Comparison of ENCODE assay signal across 22 cellular contexts in the genomic region with DNA sequence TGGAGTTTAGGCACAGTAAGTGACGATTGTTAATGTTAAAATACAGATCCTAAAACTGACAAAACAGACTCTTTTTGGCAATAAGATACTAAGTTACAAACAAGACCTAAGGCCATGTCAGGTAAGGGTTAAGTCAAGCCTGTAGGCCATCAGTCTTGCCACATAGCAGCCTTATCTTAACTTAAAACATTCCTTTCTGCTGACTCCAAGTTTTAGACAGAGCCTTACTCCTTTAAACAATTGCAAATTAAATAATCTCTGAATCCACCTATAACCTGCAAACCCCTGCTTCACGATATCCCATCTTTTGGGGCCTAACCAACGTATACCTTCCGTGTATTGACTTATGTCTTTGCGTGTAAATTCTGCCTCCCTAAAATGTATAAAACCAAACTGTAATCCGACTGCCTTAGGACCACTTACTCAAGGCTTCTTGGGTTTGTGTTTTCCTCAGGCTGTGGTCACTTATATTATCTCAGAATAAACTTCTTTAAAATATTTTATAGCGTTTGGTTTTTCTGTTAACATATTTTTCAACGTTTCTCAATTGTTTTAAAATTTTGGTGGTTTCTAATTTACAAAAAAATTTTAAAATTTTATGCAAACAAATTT.
DNase-seq lines count a peak whose midpoint lies in the region; ATAC-seq, FAIRE-seq and TF ChIP-seq lines count a peak whose summit lies in the region.
"Had no signal": no experiment of that assay in that cellular context is flagged by ENCODE, and none has a peak within 500 bp of the region (broad histone marks: within the 10 kb centered on the region; RNA-seq: fewer than 3 reads in every experiment).

No MANE protein-coding gene starts in this region.

- H2AK5ac ChIP-seq in IMR-90 (ENCODE audit: low read depth, low read length): no peak overlapping the region

- no peaks in the 10 kb centered on the region; the same call in 1 of the 2 replicates for H3K9me1 ChIP-seq in IMR-90 (ENCODE audit: insufficient read depth, low read length)

- H3K9ac ChIP-seq in IMR-90 (ENCODE audit: low read depth, low read length) (no peak overlapping the region), kidney (ENCODE audit: low read length in 2 of 2) (no peak overlapping the region)
- H3K9ac ChIP-seq: parathyroid adenoma had no signal

- H3K4me1 Mint-ChIP-seq in Caco-2 (ENCODE audit: low read depth, unreplicated experiment): peaks cover 11% of the 10 kb centered on the region

- H4K91ac ChIP-seq in IMR-90 (ENCODE audit: insufficient read depth, low read depth, low read length): no peak overlapping the region

- intact Hi-C loops in Caco-2 (cut with micrococcal nuclease; ENCODE audit: unreplicated experiment): no loop called here
- intact Hi-C loops in IMR-90 (cut with micrococcal nuclease): no loop called here
- intact Hi-C loops in kidney (cut with DNase I): no loop called here

- H2BK120ac ChIP-seq in IMR-90 (ENCODE audit: low read depth, low read length): peak overlapping the region; percentile 32; the same call in 1 of the 2 replicates

- WGBS in IMR-90 (ENCODE audit: extremely low coverage in 2 of 2, insufficient read length in 1 of 2), 2 experiments: 0% methylated on average over 1 of the region's 8 CpGs; no CpG with 5 or more reads in 1 of the 2 experiments

- H2AK9ac ChIP-seq in IMR-90 (replicated peaks; ENCODE audit: low read depth, low read length, poor library complexity): no peak overlapping the region

- H4K20me1 ChIP-seq in IMR-90 (ENCODE audit: insufficient read depth, low read length): no peaks in the 10 kb centered on the region

- H3K27me3 Mint-ChIP-seq in Caco-2 (ENCODE audit: insufficient read depth, unreplicated experiment): no peaks in the 10 kb centered on the region

- H3K9me3 ChIP-seq in Caco-2 (peaks cover 5% of the 10 kb centered on the region; the same call in 1 of the 2 replicates), IMR-90 (ENCODE audit: control insufficient read depth, insufficient read depth, low read length) (0 out of 2 replicates have a peak, but pooled peaks cover 2% of the 10 kb centered on the region), kidney (ENCODE audit: control insufficient read depth in 1 of 2, low read length in 2 of 2) (no peaks in the 10 kb centered on the region)
- H3K9me3 ChIP-seq: upper lobe of right lung had no signal

- no peak overlapping the region; the same call in 2 of the 3 replicates for H2BK15ac ChIP-seq in IMR-90 (ENCODE audit: low read depth, low read length)

- H3K14ac ChIP-seq in IMR-90 (replicated peaks; ENCODE audit: low read depth, low read length): no peak overlapping the region

- no peak overlapping the region for H3K18ac ChIP-seq in IMR-90 (ENCODE audit: low read depth, low read length)

- CTCF ChIA-PET in Caco-2 (lab: Charles Lee): no interaction called here
- CTCF ChIA-PET in IMR-90 (lab: Yijun Ruan, JAX): interaction anchor here (0.7 to 0.8 kb wide), 2 partner anchors 73 to 1312 kb away, joined by 3 read pairs; no protein-coding TSS in a partner anchor

- DNase-seq in Caco-2: peak; percentile 47 to 59
- peak; percentile 33 for DNase-seq in IMR-90
- peak; percentile 44 for DNase-seq in astrocyte of the hippocampus (ENCODE audit: low read depth, low spot score)
- no peak for DNase-seq in kidney
- DNase-seq in NCI-H1105 treated with DMSO at 0.1 percent for 48 hours (lab: John Stamatoyannopoulos, UW): no peak
- DNase-seq in occipital lobe (lab: John Stamatoyannopoulos, UW): no peak
- no peak for DNase-seq in caudate nucleus (lab: John Stamatoyannopoulos, UW)
- no peak for DNase-seq in DMS79 (lab: John Stamatoyannopoulos, UW)
- DNase-seq: activated CD8-positive, alpha-beta T cell treated with anti-CD3 and anti-CD28 coated beads, Interleukin-2, amount 10 ng/mL, durations not matched to agents 7 days and 5 days; CD8-positive, alpha-beta T cell; cortex of kidney; GF-D8; head of caudate nucleus; HFFc6; Karpas-422; left cardiac atrium; NCI-H1417 treated with DMSO at 0.1 percent for 48 hours; NCI-H446 treated with DMSO at 0.1 percent for 48 hours; stimulated activated naive CD4-positive, alpha-beta T cell; upper lobe of right lung; WERI-Rb-1 had no signal

- TF ChIP-seq CTCF in Caco-2 (IDR thresholded peaks at IDR 0.05; ENCODE audit: insufficient read depth in 1 of 2, low read depth in 1 of 2, low read length in 1 of 2, severe bottlenecking in 1 of 2, unreplicated experiment in 1 of 2): no peak
- no peak for TF ChIP-seq CTCF in IMR-90 (conservative IDR thresholded peaks at IDR 0.05; ENCODE audit: low read depth, low read length)
- no peak for TF ChIP-seq CTCF in kidney (IDR thresholded peaks at IDR 0.05; ENCODE audit: borderline replicate concordance, extremely low read depth, insufficient read depth)

- no peak overlapping the region for H2BK20ac ChIP-seq in IMR-90 (ENCODE audit: low read depth, low read length)

- no peak overlapping the region; the same call in 1 of the 2 replicates for H4K5ac ChIP-seq in IMR-90 (ENCODE audit: low read depth, low read length)

- peak; percentile 80 for FAIRE-seq in kidney (lab: Jason Lieb, UNC)

- H3K36me3 Mint-ChIP-seq in Caco-2 (ENCODE audit: insufficient read depth, unreplicated experiment): no peaks in the 10 kb centered on the region
- H3K36me3 Mint-ChIP-seq: CD8-positive, alpha-beta T cell had no signal

- no peak overlapping the region for H4K8ac ChIP-seq in IMR-90 (ENCODE audit: low read depth in 2 of 2, low read length in 2 of 2)

- H3K36me3 ChIP-seq in Caco-2 (ENCODE audit: control insufficient read depth, insufficient read depth, low read length) (no peaks in the 10 kb centered on the region), IMR-90 (ENCODE audit: control insufficient read depth, insufficient read depth, low read length) (no peaks in the 10 kb centered on the region), kidney (ENCODE audit: control insufficient read depth in 1 of 2, insufficient read depth in 2 of 2, low read length in 2 of 2) (no peaks in the 10 kb centered on the region)
- H3K36me3 ChIP-seq: upper lobe of right lung, WERI-Rb-1 had no signal

- H3K9me3 Mint-ChIP-seq in Caco-2 (ENCODE audit: unreplicated experiment): no peaks in the 10 kb centered on the region
- H3K9me3 Mint-ChIP-seq: CD8-positive, alpha-beta T cell; HFFc6 had no signal

- H3K79me1 ChIP-seq in IMR-90 (ENCODE audit: low read depth in 1 of 2, low read length in 2 of 2): no peaks in the 10 kb centered on the region

- no peak overlapping the region for H3K23ac ChIP-seq in IMR-90 (ENCODE audit: low read depth, low read length)

- H3K4me3 Mint-ChIP-seq in Caco-2 (ENCODE audit: unreplicated experiment): peak overlapping the region; percentile 60
- H3K4me3 Mint-ChIP-seq: activated CD8-positive, alpha-beta T cell treated with anti-CD3 and anti-CD28 coated beads, Interleukin-2, amount 10 ng/mL, durations not matched to agents 7 days and 5 days; CD8-positive, alpha-beta T cell; HFFc6 had no signal

- ATAC-seq in IMR-90 (ENCODE audit: low read depth): peak; percentile 77
- ATAC-seq: activated CD8-positive, alpha-beta T cell treated with anti-CD3 and anti-CD28 coated beads, Interleukin-2, amount 10 ng/mL, durations not matched to agents 7 days and 5 days; CD8-positive, alpha-beta T cell; upper lobe of right lung had no signal

- H3K27ac ChIP-seq in IMR-90 (ENCODE audit: insufficient read depth, low read length) (no peak overlapping the region), kidney (ENCODE audit: low read depth in 2 of 2, low read length in 2 of 2) (no peak overlapping the region), caudate nucleus (ENCODE audit: low read depth, low read length) (no peak overlapping the region)
- H3K27ac ChIP-seq: parathyroid adenoma, upper lobe of right lung, WERI-Rb-1 had no signal

- TF ChIP-seq RAD21 in IMR-90 (IDR thresholded peaks at IDR 0.05; ENCODE audit: low read length): no peak

- in situ Hi-C loops in IMR-90 (cut with MboI; ENCODE audit: low sequenced_read_pairs): no loop called here

- BruUV-seq in Caco-2 (replicated peaks; lab: Mats Ljungman, UMichigan) (no TSS peak), IMR-90 (replicated peaks; lab: Mats Ljungman, UMichigan) (no TSS peak)

- H3K4me1 ChIP-seq in Caco-2: peaks cover 22% of the 10 kb centered on the region
- peaks cover 7% of the 10 kb centered on the region; the same call in 1 of the 2 replicates for H3K4me1 ChIP-seq in IMR-90 (ENCODE audit: control insufficient read depth, insufficient read depth, low read length)
- no peaks in the 10 kb centered on the region for H3K4me1 ChIP-seq in kidney (ENCODE audit: control insufficient read depth in 1 of 2, insufficient read depth in 1 of 2, low read depth in 1 of 2, low read length in 2 of 2)
- H3K4me1 ChIP-seq: parathyroid adenoma, upper lobe of right lung had no signal

- dilution Hi-C loops in IMR-90 (cut with HindIII; ENCODE audit: low sequenced_read_pairs, unreplicated experiment): no loop called here

- no peak for TF ChIP-seq POLR2A in IMR-90 (IDR thresholded peaks at IDR 0.05; ENCODE audit: low read depth, low read length)

- H3K4me2 ChIP-seq in IMR-90 (ENCODE audit: low read depth, low read length): peak overlapping the region; percentile 41; the same call in 1 of the 2 replicates

- H3K4me3 ChIP-seq in Caco-2 (ENCODE audit: low read depth, low read length) (no peak overlapping the region), IMR-90 (ENCODE audit: insufficient read depth, low read depth, low read length) (no peak overlapping the region), kidney (ENCODE audit: low read length in 2 of 2) (no peak overlapping the region)
- H3K4me3 ChIP-seq: upper lobe of right lung had no signal

- no peaks in the 10 kb centered on the region for H3K27me3 ChIP-seq in Caco-2 (replicated peaks; ENCODE audit: control insufficient read depth, insufficient read depth, low read length)
- H3K27me3 ChIP-seq in IMR-90 (ENCODE audit: control insufficient read depth, insufficient read depth, low read length): no peaks in the 10 kb centered on the region
- H3K27me3 ChIP-seq: upper lobe of right lung had no signal

- no peak overlapping the region for H3K56ac ChIP-seq in IMR-90 (ENCODE audit: extremely low read depth, insufficient read depth, low read length)

- H3K4ac ChIP-seq in IMR-90 (ENCODE audit: low read depth, low read length): no peak overlapping the region

- POLR2A ChIA-PET in Caco-2 (lab: Charles Lee) (no interaction called here), IMR-90 (lab: Charles Lee; ENCODE audit: unreplicated experiment) (no interaction called here)

- no peak overlapping the region for H2BK5ac ChIP-seq in IMR-90 (ENCODE audit: low read depth, low read length, poor library complexity, severe bottlenecking)

- H2AFZ ChIP-seq in IMR-90 (replicated peaks; ENCODE audit: low read length, poor library complexity): no peak overlapping the region
- H2AFZ ChIP-seq: parathyroid adenoma had no signal

- H3K27ac Mint-ChIP-seq in Caco-2 (ENCODE audit: unreplicated experiment): peak overlapping the region; percentile 72
- H3K27ac Mint-ChIP-seq: activated CD8-positive, alpha-beta T cell treated with anti-CD3 and anti-CD28 coated beads, Interleukin-2, amount 10 ng/mL, durations not matched to agents 7 days and 5 days; CD8-positive, alpha-beta T cell; HFFc6 had no signal

TF ChIP-seq in IMR-90, 13 proteins besides CTCF, POLR2A, EP300 and RAD21 (continues in another document):
- TF ChIP-seq RFX5 (IDR thresholded peaks at IDR 0.05; ENCODE audit: low read depth, low read length) (no peak), MAFK (IDR thresholded peaks at IDR 0.05; ENCODE audit: low read depth, low read length) (0 out of 2 replicates have a peak, but pooled peaks have one; percentile 40), MAZ (IDR thresholded peaks at IDR 0.05; ENCODE audit: borderline replicate concordance, low read depth, low read length) (no peak)

Comparison
In these comparisons a context has a peak if more than half of its experiments do, and no peak if none do; other contexts are left out.
1. DNase-seq: peak in Caco-2 (2 of 2), IMR-90 (single experiment) and astrocyte of the hippocampus (single experiment); none in kidney (single experiment), NCI-H1105 treated with DMSO at 0.1 percent for 48 hours (single experiment), occipital lobe (single experiment), caudate nucleus (0 of 61) and DMS79 (single experiment).